Comparison of ENCODE assay signal across 8 cellular contexts in the genomic region with DNA sequence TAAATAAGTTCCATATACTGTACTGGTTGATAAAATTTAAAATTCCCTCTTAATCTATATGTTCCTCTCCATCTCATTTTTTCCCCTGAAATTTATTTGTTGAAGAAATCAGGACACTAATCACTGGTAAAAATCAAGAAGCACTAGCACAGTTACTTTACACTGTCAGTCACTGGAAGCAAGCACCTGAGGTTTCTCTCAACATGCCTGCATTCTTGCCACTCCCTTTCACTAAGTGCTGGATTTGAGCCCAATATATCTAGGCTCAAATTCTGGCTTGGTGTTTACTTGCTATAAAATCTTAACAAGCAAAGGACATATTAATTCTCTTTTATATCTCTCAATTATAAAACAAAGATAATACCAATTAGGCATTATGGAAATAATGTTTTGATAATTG. TPM values are rescaled to one million over a fixed set of nuclear protein-coding genes. Genes with fewer than 3 reads are reported as not detected.
DNase-seq lines count a peak whose midpoint lies in the region; ATAC-seq and TF ChIP-seq lines count a peak whose summit lies in the region.

No MANE protein-coding gene starts in this region.

- no peaks in the 10 kb centered on the region for H3K27me3 Mint-ChIP-seq in activated T-cell treated with anti-CD3 and anti-CD28 coated beads, Interleukin-2, amount 50 U/mL, for 24 hours

- H3K36me3 Mint-ChIP-seq in activated T-cell treated with anti-CD3 and anti-CD28 coated beads, Interleukin-2, amount 50 U/mL, for 24 hours (ENCODE audit: low read depth), result peaks cover 95% of the 10 kb centered on the region

- H3K4me3 ChIP-seq in BJ (ENCODE audit: low read depth, low read length), result no peak overlapping the region
- peak overlapping the region; percentile 24 to 46 for H3K4me3 ChIP-seq in muscle layer of duodenum (ENCODE audit: low read depth in 1 of 2, low read length in 2 of 2)

- peaks cover 0 to 13% of the 10 kb centered on the region in 2 donors for H3K4me1 ChIP-seq in muscle layer of duodenum (ENCODE audit: control insufficient read depth in 1 of 2, insufficient read depth in 2 of 2, low read length in 2 of 2)

- no peak overlapping the region for H3K4me3 Mint-ChIP-seq in activated T-cell treated with anti-CD3 and anti-CD28 coated beads, Interleukin-2, amount 50 U/mL, for 24 hours

- H3K36me3 ChIP-seq in BJ (ENCODE audit: control insufficient read depth, insufficient read depth, low read length), result 0 out of 2 replicates have a peak, but pooled peaks cover 2% of the 10 kb centered on the region
- peaks cover 9 to 11% of the 10 kb centered on the region in 2 donors for H3K36me3 ChIP-seq in muscle layer of duodenum (ENCODE audit: control insufficient read depth in 1 of 2, insufficient read depth in 2 of 2, low read length in 2 of 2)

- H3K27ac ChIP-seq in cingulate gyrus (ENCODE audit: low read depth, low read length) (peak overlapping the region; percentile 73), muscle layer of duodenum (ENCODE audit: low read length) (peak overlapping the region; percentile 94)

- H3K9me3 ChIP-seq in muscle layer of duodenum (ENCODE audit: control insufficient read depth in 1 of 2, low read length in 2 of 2), result no peaks in the 10 kb centered on the region

- H3K4me1 Mint-ChIP-seq in activated T-cell treated with anti-CD3 and anti-CD28 coated beads, Interleukin-2, amount 50 U/mL, for 24 hours (ENCODE audit: low read depth), result peaks cover 49% of the 10 kb centered on the region

- H3K9me3 Mint-ChIP-seq in activated T-cell treated with anti-CD3 and anti-CD28 coated beads, Interleukin-2, amount 50 U/mL, for 24 hours, result no peaks in the 10 kb centered on the region

- POLR2A ChIA-PET in BJ (lab: Charles Lee), result interaction anchor here (0.6 kb wide), 1 partner anchor 71 kb away, joined by 4 read pairs; a partner anchor contains a TSS

- ATAC-seq in GM18861 (IDR thresholded peaks at IDR 0.05; ENCODE audit: unreplicated experiment) (no peak), HG03460 (IDR thresholded peaks at IDR 0.05; ENCODE audit: unreplicated experiment) (no peak)

- no peaks in the 10 kb centered on the region for H3K27me3 ChIP-seq in BJ (ENCODE audit: control insufficient read depth, insufficient read depth, low read length)
- no peaks in the 10 kb centered on the region for H3K27me3 ChIP-seq in muscle layer of duodenum (ENCODE audit: low read depth, low read length)

- TF ChIP-seq CTCF in BJ (IDR thresholded peaks at IDR 0.05; ENCODE audit: insufficient read depth, low read depth, low read length), result no peak

- DNase-seq in BJ (ENCODE audit: low read depth) (peak; percentile 8), NCI-H2107 (lab: John Stamatoyannopoulos, UW) (peak; percentile 17), GM03348 (ENCODE audit: low spot score) (no peak)
- DNase-seq in activated T-cell treated with anti-CD3 and anti-CD28 coated beads, Interleukin-2, amount 50 U/mL, for 24 hours, result no peak

- CTCF ChIA-PET in BJ (lab: Yijun Ruan, JAX), result interaction anchor here (0.7 to 5.3 kb wide), 24 partner anchors 12 to 312 kb away, joined by 3 to 112 read pairs (median 4); a partner anchor contains a TSS

- H3K27ac Mint-ChIP-seq in activated T-cell treated with anti-CD3 and anti-CD28 coated beads, Interleukin-2, amount 50 U/mL, for 24 hours, result no peak overlapping the region

RNA-seq across cellular contexts. Expression of a gene that starts 58.7 kb away (rescaled TPM):
- polyA plus RNA-seq in BJ (2011; rRNA removed), result 23.3 and 36.6 TPM in 2 replicates
- polyA minus RNA-seq in BJ (2011; rRNA and poly(A)+ RNA removed), result 81.2 and 95.8 TPM in 2 replicates

Comparison
In these comparisons a context has a peak if more than half of its experiments do, and no peak if none do; other contexts are left out.
1. DNase-seq: peak in BJ (single experiment) and NCI-H2107 (single experiment); none in GM03348 (single experiment) and activated T-cell treated with anti-CD3 and anti-CD28 coated beads, Interleukin-2, amount 50 U/mL, for 24 hours (single experiment).